18 cellular contexts compared by ENCODE assay signal in the genomic region with DNA sequence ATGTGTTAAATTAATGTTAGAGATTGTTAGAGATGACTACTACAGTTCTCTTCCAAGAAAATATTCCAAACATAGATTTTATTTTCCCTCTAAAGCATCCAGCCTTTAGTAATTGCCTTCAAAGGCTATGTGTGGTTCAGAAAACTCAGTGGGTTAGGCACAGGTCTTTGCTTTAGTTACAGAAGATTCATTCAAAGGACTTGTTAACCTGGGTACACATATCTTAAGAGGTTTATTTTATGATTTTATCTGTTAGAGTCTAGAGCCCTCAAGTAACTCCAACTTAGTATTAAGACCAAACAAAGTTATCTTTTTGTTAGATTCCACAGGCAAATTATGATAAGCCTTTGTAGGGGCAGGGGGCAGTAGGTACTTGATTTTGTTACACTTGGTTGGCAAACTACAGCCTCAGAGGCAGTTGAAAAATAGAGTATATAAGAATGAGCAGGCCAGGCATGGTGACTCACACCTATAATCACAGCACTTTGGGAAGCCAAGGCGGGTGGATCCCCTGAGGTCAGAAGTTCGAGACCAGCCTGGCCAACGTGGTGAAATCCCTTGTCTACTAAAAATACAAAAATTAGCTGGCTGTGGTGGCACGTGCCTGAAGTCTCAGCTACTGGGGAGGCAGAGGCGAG.
"Had no signal": no experiment of that assay in that cellular context is flagged by ENCODE, and none has a peak within 500 bp of the region (broad histone marks: within the 10 kb centered on the region; RNA-seq: fewer than 3 reads in every experiment).

No MANE protein-coding gene starts in this region.

- H3K4me1 Mint-ChIP-seq: activated naive CD4-positive, alpha-beta T cell treated with anti-CD3 and anti-CD28 coated beads, Interleukin-2, amount 50 U/mL, for 24 hours; central memory CD8-positive, alpha-beta T cell; immature natural killer cell; natural killer cell; stimulated activated memory B cell treated with anti-CD40 and anti-IgM and Interleukin-4, amounts not matched to agents 10 μg/mL and 1 μg/mL and 100 μg/mL, for 72 hours had no signal

- H3K27me3 ChIP-seq: body of pancreas had no signal

- DNase-seq: amniotic stem cell; body of pancreas; cortex of kidney; effector CD8-positive, alpha-beta T cell; immature natural killer cell; left colon; mucosa of descending colon; natural killer cell; nucleus accumbens; right cardiac atrium had no signal

- H3K9me3 ChIP-seq: body of pancreas, mucosa of descending colon had no signal

- H3K27ac Mint-ChIP-seq: activated naive CD4-positive, alpha-beta T cell treated with anti-CD3 and anti-CD28 coated beads, Interleukin-2, amount 50 U/mL, for 24 hours; activated T-helper 2 cell treated with anti-CD3 and anti-CD28 coated beads, Interferon-gamma antibody, Interleukin-2, Interleukin-4, amounts not matched to agents 10 μg/mL and 5 μg/mL and 100 μg/mL, durations not matched to agents 14 hours and 24 hours and 36 hours; immature natural killer cell; natural killer cell; stimulated activated memory B cell treated with anti-CD40 and anti-IgM and Interleukin-4, amounts not matched to agents 10 μg/mL and 1 μg/mL and 100 μg/mL, for 72 hours; T-helper 1 cell treated with Interleukin-12 subunit alpha and Interleukin-12 subunit beta and Interleukin-4 antibody, amounts not matched to agents 30 μg/mL and 1 μg/mL, for 36 hours; type B pancreatic cell had no signal

- ATAC-seq: body of pancreas; left colon; mucosa of descending colon; natural killer cell; right cardiac atrium; stimulated activated memory B cell treated with anti-CD40 and anti-IgM and Interleukin-4, amounts not matched to agents 10 μg/mL and 1 μg/mL and 100 μg/mL, for 72 hours had no signal

- H3K9me3 Mint-ChIP-seq: activated naive CD4-positive, alpha-beta T cell treated with anti-CD3 and anti-CD28 coated beads, Interleukin-2, amount 50 U/mL, for 24 hours; activated T-helper 2 cell treated with anti-CD3 and anti-CD28 coated beads, Interferon-gamma antibody, Interleukin-2, Interleukin-4, amounts not matched to agents 10 μg/mL and 5 μg/mL and 100 μg/mL, durations not matched to agents 14 hours and 24 hours and 36 hours; central memory CD8-positive, alpha-beta T cell; immature natural killer cell; natural killer cell; stimulated activated memory B cell treated with anti-CD40 and anti-IgM and Interleukin-4, amounts not matched to agents 10 μg/mL and 1 μg/mL and 100 μg/mL, for 72 hours; T-helper 1 cell treated with Interleukin-12 subunit alpha and Interleukin-12 subunit beta and Interleukin-4 antibody, amounts not matched to agents 30 μg/mL and 1 μg/mL, for 36 hours; type B pancreatic cell had no signal

- H3K4me2 ChIP-seq: smooth muscle cell had no signal

- H3K27me3 Mint-ChIP-seq: activated naive CD4-positive, alpha-beta T cell treated with anti-CD3 and anti-CD28 coated beads, Interleukin-2, amount 50 U/mL, for 24 hours; stimulated activated memory B cell treated with anti-CD40 and anti-IgM and Interleukin-4, amounts not matched to agents 10 μg/mL and 1 μg/mL and 100 μg/mL, for 72 hours had no signal

- H3K27ac ChIP-seq: body of pancreas, epithelial cell of prostate had no signal

- H3K4me3 Mint-ChIP-seq: activated naive CD4-positive, alpha-beta T cell treated with anti-CD3 and anti-CD28 coated beads, Interleukin-2, amount 50 U/mL, for 24 hours; central memory CD8-positive, alpha-beta T cell; immature natural killer cell; natural killer cell; stimulated activated memory B cell treated with anti-CD40 and anti-IgM and Interleukin-4, amounts not matched to agents 10 μg/mL and 1 μg/mL and 100 μg/mL, for 72 hours; T-helper 1 cell treated with Interleukin-12 subunit alpha and Interleukin-12 subunit beta and Interleukin-4 antibody, amounts not matched to agents 30 μg/mL and 1 μg/mL, for 36 hours; type B pancreatic cell had no signal

- H3K4me3 ChIP-seq: body of pancreas, mucosa of descending colon, smooth muscle cell had no signal

- H3K36me3 Mint-ChIP-seq: immature natural killer cell; natural killer cell; stimulated activated memory B cell treated with anti-CD40 and anti-IgM and Interleukin-4, amounts not matched to agents 10 μg/mL and 1 μg/mL and 100 μg/mL, for 72 hours had no signal
